Comparison of ENCODE assay signal across 17 cellular contexts in the genomic region with DNA sequence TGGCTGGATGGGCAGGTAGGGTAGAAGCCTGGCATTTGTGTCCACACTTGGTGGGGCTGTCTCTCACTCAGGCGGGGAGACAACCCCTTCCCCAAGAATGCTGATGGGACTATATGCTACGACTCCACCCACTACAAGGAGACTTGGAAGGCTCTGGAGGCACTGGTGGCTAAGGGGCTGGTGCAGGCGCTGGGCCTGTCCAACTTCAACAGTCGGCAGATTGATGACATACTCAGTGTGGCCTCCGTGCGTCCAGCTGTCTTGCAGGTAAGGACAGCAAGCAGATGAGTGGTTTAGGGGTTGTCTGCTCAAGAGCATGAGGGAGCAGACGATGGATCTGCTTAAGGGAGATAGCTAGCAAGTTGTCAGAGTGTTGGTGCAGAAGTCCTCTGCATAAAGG. TPM values are rescaled to one million over a fixed set of nuclear protein-coding genes. Genes with fewer than 3 reads are reported as not detected.
A peak's percentile ranks its signal among the peaks of the same experiment; 100 is the strongest.
DNase-seq lines count a peak whose midpoint lies in the region; ATAC-seq and TF ChIP-seq lines count a peak whose summit lies in the region.
"Had no signal": no experiment of that assay in that cellular context is flagged by ENCODE, and none has a peak within 500 bp of the region (broad histone marks: within the 10 kb centered on the region; RNA-seq: fewer than 3 reads in every experiment).

No MANE protein-coding gene starts in this region.

- H3K27me3 Mint-ChIP-seq in activated CD8-positive, alpha-beta T cell treated with anti-CD3 and anti-CD28 coated beads, Interleukin-2, amount 10 ng/mL, durations not matched to agents 7 days and 5 days (ENCODE audit: low read depth) = no peaks in the 10 kb centered on the region
- H3K27me3 Mint-ChIP-seq in activated CD8-positive, alpha-beta T cell treated with anti-CD3 and anti-CD28 coated beads for 36 hours = no peaks in the 10 kb centered on the region
- H3K27me3 Mint-ChIP-seq in WTC11 (ENCODE audit: low read depth) (no peaks in the 10 kb centered on the region), GM23338 (ENCODE audit: insufficient read depth, low read depth, poor library complexity) (peaks cover 2% of the 10 kb centered on the region)

- no peaks in the 10 kb centered on the region for H3K9me3 ChIP-seq in mesenchymal stem cell (ENCODE audit: control insufficient read depth, low read length)
- H3K9me3 ChIP-seq: A549; BLaER1 treated with 17β-estradiol and CSF1 and Interleukin-3, amounts not matched to agents 10 nM and 100 nM; HAP-1 had no signal

- peak overlapping the region; percentile 19 for H4K8ac ChIP-seq in mesenchymal stem cell (ENCODE audit: low read length)

- H3K9me2 ChIP-seq in GM23338 (ENCODE audit: insufficient read depth) = no peaks in the 10 kb centered on the region

- peaks cover 23% of the 10 kb centered on the region for H3K79me2 ChIP-seq in GM23338 (replicated peaks; ENCODE audit: insufficient read depth)

- no peaks in the 10 kb centered on the region for H3K9me3 Mint-ChIP-seq in activated CD8-positive, alpha-beta T cell treated with anti-CD3 and anti-CD28 coated beads, Interleukin-2, amount 10 ng/mL, durations not matched to agents 7 days and 5 days (ENCODE audit: insufficient read depth)
- no peaks in the 10 kb centered on the region for H3K9me3 Mint-ChIP-seq in activated CD8-positive, alpha-beta T cell treated with anti-CD3 and anti-CD28 coated beads for 36 hours
- H3K9me3 Mint-ChIP-seq in WTC11 (no peaks in the 10 kb centered on the region), GM23338 (no peaks in the 10 kb centered on the region)

- no peaks in the 10 kb centered on the region for H3K4me1 Mint-ChIP-seq in activated CD8-positive, alpha-beta T cell treated with anti-CD3 and anti-CD28 coated beads, Interleukin-2, amount 10 ng/mL, durations not matched to agents 7 days and 5 days (ENCODE audit: low read depth)
- no peaks in the 10 kb centered on the region for H3K4me1 Mint-ChIP-seq in activated CD8-positive, alpha-beta T cell treated with anti-CD3 and anti-CD28 coated beads for 36 hours (ENCODE audit: low read depth)
- H3K4me1 Mint-ChIP-seq in WTC11 = peaks cover 12% of the 10 kb centered on the region
- H3K4me1 Mint-ChIP-seq in GM23338 = peaks cover 13% of the 10 kb centered on the region

- peaks cover 42% of the 10 kb centered on the region for H3F3A ChIP-seq in GM23338 (replicated peaks; ENCODE audit: low read depth)

- intact Hi-C loops in activated CD8-positive, alpha-beta T cell treated with anti-CD3 and anti-CD28 coated beads for 36 hours (cut with micrococcal nuclease) = no loop called here

- H2BK120ac ChIP-seq in mesenchymal stem cell (ENCODE audit: low read depth, low read length) = no peak overlapping the region

- H2AK5ac ChIP-seq in mesenchymal stem cell (ENCODE audit: low read length, severe bottlenecking) = no peak overlapping the region

- no peak overlapping the region for H2BK15ac ChIP-seq in mesenchymal stem cell (ENCODE audit: low read depth, poor library complexity, severe bottlenecking)

- H3K36me3 Mint-ChIP-seq in activated CD8-positive, alpha-beta T cell treated with anti-CD3 and anti-CD28 coated beads, Interleukin-2, amount 10 ng/mL, durations not matched to agents 7 days and 5 days (ENCODE audit: low read depth) = peaks cover 40% of the 10 kb centered on the region
- H3K36me3 Mint-ChIP-seq in activated CD8-positive, alpha-beta T cell treated with anti-CD3 and anti-CD28 coated beads for 36 hours (ENCODE audit: low read depth) = peaks cover 33% of the 10 kb centered on the region
- H3K36me3 Mint-ChIP-seq in WTC11 = peaks cover 57% of the 10 kb centered on the region
- peaks cover 79% of the 10 kb centered on the region for H3K36me3 Mint-ChIP-seq in GM23338 (ENCODE audit: low read depth)

- H3K4me3 Mint-ChIP-seq in activated CD8-positive, alpha-beta T cell treated with anti-CD3 and anti-CD28 coated beads, Interleukin-2, amount 10 ng/mL, durations not matched to agents 7 days and 5 days = no peak overlapping the region
- no peak overlapping the region for H3K4me3 Mint-ChIP-seq in activated CD8-positive, alpha-beta T cell treated with anti-CD3 and anti-CD28 coated beads for 36 hours
- H3K4me3 Mint-ChIP-seq in WTC11 (no peak overlapping the region), GM23338 (no peak overlapping the region)

- no peak overlapping the region for H4K91ac ChIP-seq in mesenchymal stem cell (ENCODE audit: low read length)

- CTCF ChIA-PET in activated CD8-positive, alpha-beta T cell treated with anti-CD3 and anti-CD28 coated beads, Interleukin-2, amount 10 ng/mL, durations not matched to agents 7 days and 5 days (lab: Charles Lee) = interaction anchor here (0.7 to 9.6 kb wide), 8 partner anchors 13 to 534 kb away, joined by 3 to 194 read pairs (median 28); a partner anchor contains a TSS
- CTCF ChIA-PET in activated CD8-positive, alpha-beta T cell treated with anti-CD3 and anti-CD28 coated beads for 36 hours (lab: Charles Lee) = interaction anchor here (1.0 to 7.8 kb wide), 11 partner anchors 13 to 210 kb away, joined by 3 to 135 read pairs (median 23); a partner anchor contains a TSS
- CTCF ChIA-PET in WTC11 (lab: Charles Lee) = interaction anchor here (0.5 to 1.2 kb wide), 3 partner anchors 19 to 208 kb away, joined by 3 to 4 read pairs (median 3); no protein-coding TSS in a partner anchor

- no peak for TF ChIP-seq CTCF in activated CD8-positive, alpha-beta T cell treated with anti-CD3 and anti-CD28 coated beads for 36 hours (IDR thresholded peaks at IDR 0.05)
- TF ChIP-seq CTCF in C4-2B (conservative IDR thresholded peaks at IDR 0.05) (no peak), WTC11 (IDR thresholded peaks at IDR 0.05) (no peak), GM23338 (conservative IDR thresholded peaks at IDR 0.05; ENCODE audit: low read depth in 2 of 2) (no peak)

- H4K20me1 ChIP-seq in GM23338 (replicated peaks; ENCODE audit: insufficient read depth) = peaks cover 27% of the 10 kb centered on the region

- no peak overlapping the region for H3K18ac ChIP-seq in mesenchymal stem cell (ENCODE audit: low read depth in 1 of 2, low read length in 2 of 2)

- H3K27ac ChIP-seq in C4-2B = peak overlapping the region; percentile 79
- no peak overlapping the region for H3K27ac ChIP-seq in mesenchymal stem cell (ENCODE audit: low read length, poor library complexity, severe bottlenecking)
- H3K27ac ChIP-seq in GM23338 (ENCODE audit: low read depth) = no peak overlapping the region
- H3K27ac ChIP-seq: A549, KMS-11 had no signal

- no peak for ATAC-seq in activated CD8-positive, alpha-beta T cell treated with anti-CD3 and anti-CD28 coated beads, Interleukin-2, amount 10 ng/mL, durations not matched to agents 7 days and 5 days
- no peak for ATAC-seq in activated CD8-positive, alpha-beta T cell treated with anti-CD3 and anti-CD28 coated beads for 36 hours
- ATAC-seq in WTC11 (no peak), GM23338 (no peak), GM21381 (IDR thresholded peaks at IDR 0.05; ENCODE audit: unreplicated experiment) (no peak)
- ATAC-seq: A549, PC-3 had no signal

- POLR2A ChIA-PET in activated CD8-positive, alpha-beta T cell treated with anti-CD3 and anti-CD28 coated beads, Interleukin-2, amount 10 ng/mL, durations not matched to agents 7 days and 5 days (lab: Charles Lee) = interaction anchor here (1.1 to 4.7 kb wide), 4 partner anchors 8 to 46 kb away, joined by 4 to 39 read pairs (median 8); a partner anchor contains a TSS
- POLR2A ChIA-PET in activated CD8-positive, alpha-beta T cell treated with anti-CD3 and anti-CD28 coated beads for 36 hours (lab: Charles Lee) = interaction anchor here (0.9 to 5.6 kb wide), 13 partner anchors 10 to 228 kb away, joined by 3 to 35 read pairs (median 6); a partner anchor contains a TSS
- POLR2A ChIA-PET in WTC11 (lab: Charles Lee) = interaction anchor here (1.3 kb wide), 1 partner anchor 47 kb away, joined by 3 read pairs; a partner anchor contains a TSS

- peaks cover 57 to 59% of the 10 kb centered on the region in 2 experiments for H3K36me3 ChIP-seq in mesenchymal stem cell (ENCODE audit: control insufficient read depth in 1 of 2, insufficient read depth in 2 of 2, low read depth in 1 of 2, low read length in 2 of 2)
- H3K36me3 ChIP-seq in GM23338 (ENCODE audit: insufficient read depth) = peaks cover 45% of the 10 kb centered on the region

- H3K4me3 ChIP-seq in mesenchymal stem cell (ENCODE audit: insufficient read depth in 1 of 2, low read depth in 1 of 2, low read length in 2 of 2) = no peak overlapping the region
- H3K4me3 ChIP-seq in GM23338 = no peak overlapping the region
- H3K4me3 ChIP-seq: A549; BLaER1 treated with 17β-estradiol and CSF1 and Interleukin-3, amounts not matched to agents 10 nM and 100 nM; HAP-1 had no signal

- H2BK5ac ChIP-seq in mesenchymal stem cell (ENCODE audit: low read depth, low read length, poor library complexity, severe bottlenecking) = no peak overlapping the region

- H3K79me1 ChIP-seq in mesenchymal stem cell (replicated peaks; ENCODE audit: low read length, poor library complexity, severe bottlenecking) = peaks cover 25% of the 10 kb centered on the region

- H3K27me3 ChIP-seq in mesenchymal stem cell (ENCODE audit: control insufficient read depth in 1 of 2, insufficient read depth in 1 of 2, low read length in 2 of 2) (no peaks in the 10 kb centered on the region), GM23338 (ENCODE audit: insufficient read depth) (no peaks in the 10 kb centered on the region)
- H3K27me3 ChIP-seq: BLaER1 treated with 17β-estradiol and CSF1 and Interleukin-3, amounts not matched to agents 10 nM and 100 nM had no signal

- no peak overlapping the region for H3K9ac ChIP-seq in mesenchymal stem cell (ENCODE audit: low read length)
- H3K9ac ChIP-seq: KMS-11 had no signal

- no peak overlapping the region for H3K4ac ChIP-seq in mesenchymal stem cell (ENCODE audit: low read depth in 1 of 2, low read length in 2 of 2)

- H3K14ac ChIP-seq in mesenchymal stem cell (ENCODE audit: low read length in 2 of 2) = no peak overlapping the region

- WGBS in mesenchymal stem cell = 92% methylated on average over 7 of the region's 7 CpGs

- no peak overlapping the region for H3K23ac ChIP-seq in mesenchymal stem cell (ENCODE audit: low read length in 2 of 2)

- peak overlapping the region; percentile 7 for H3K27ac Mint-ChIP-seq in activated CD8-positive, alpha-beta T cell treated with anti-CD3 and anti-CD28 coated beads, Interleukin-2, amount 10 ng/mL, durations not matched to agents 7 days and 5 days
- no peak overlapping the region for H3K27ac Mint-ChIP-seq in activated CD8-positive, alpha-beta T cell treated with anti-CD3 and anti-CD28 coated beads for 36 hours
- H3K27ac Mint-ChIP-seq in WTC11 (peak overlapping the region; percentile 22; the same call in 1 of the 2 replicates), GM23338 (no peak overlapping the region)

- H3K4me2 ChIP-seq in mesenchymal stem cell (ENCODE audit: low read length, poor library complexity, severe bottlenecking) (no peak overlapping the region), GM23338 (no peak overlapping the region)
- H3K4me2 ChIP-seq: A549; BLaER1 treated with 17β-estradiol and CSF1 and Interleukin-3, amounts not matched to agents 10 nM and 100 nM; KMS-11 had no signal

- H2AFZ ChIP-seq in mesenchymal stem cell (ENCODE audit: low read depth, low read length) (no peak overlapping the region), GM23338 (no peak overlapping the region)

- no peak for DNase-seq in activated CD8-positive, alpha-beta T cell treated with anti-CD3 and anti-CD28 coated beads, Interleukin-2, amount 10 ng/mL, durations not matched to agents 7 days and 5 days
- DNase-seq in activated CD8-positive, alpha-beta T cell treated with anti-CD3 and anti-CD28 coated beads for 36 hours = no peak
- DNase-seq in WTC11 (ENCODE audit: low spot score) = no peak
- no peak for DNase-seq in mesenchymal stem cell
- DNase-seq in GM23338 (ENCODE audit: low spot score) = no peak
- DNase-seq in GM03348 (ENCODE audit: low spot score) = no peak
- DNase-seq: NCI-H1436 treated with DMSO at 0.1 percent for 48 hours, NCI-H2029, NCI-H2171, NCI-H526, PC-3 had no signal

- H3K4me1 ChIP-seq in mesenchymal stem cell (ENCODE audit: control insufficient read depth, insufficient read depth, low read depth, low read length) (no peaks in the 10 kb centered on the region), GM23338 (ENCODE audit: insufficient read depth) (peaks cover 13% of the 10 kb centered on the region)
- H3K4me1 ChIP-seq: A549 had no signal

- no peak overlapping the region for H2BK12ac ChIP-seq in mesenchymal stem cell (ENCODE audit: low read length in 2 of 2)

RNA-seq across cellular contexts. Expression of a gene that starts 15.9 kb away (rescaled TPM):
- total RNA-seq in activated CD8-positive, alpha-beta T cell treated with anti-CD3 and anti-CD28 coated beads, Interleukin-2, amount 10 ng/mL, durations not matched to agents 7 days and 5 days = 100 to 1,000 TPM; 230 to 233 TPM
- total RNA-seq in activated CD8-positive, alpha-beta T cell treated with anti-CD3 and anti-CD28 coated beads for 36 hours = 100 to 1,000 TPM; 227 to 246 TPM
- total RNA-seq in WTC11 (2021) = 488 to 535 TPM (median 489 TPM) in 3 replicates
- polyA plus RNA-seq in mesenchymal stem cell (2013, experiment 1 of 2) = 45.8 TPM
- polyA plus RNA-seq in mesenchymal stem cell (2013, experiment 2 of 2) = 43.1 TPM
- 254 and 294 TPM in 2 replicates for total RNA-seq in GM23338 (2014; rRNA removed; shearing (Covaris generic))
- polyA plus RNA-seq in GM23338 (2016; fragmentation: Nextera tagmentation; extraction: Ambion mirVana) = 1,008 and 1,039 TPM in 2 replicates

RNA-seq across cellular contexts. Expression of a gene that starts 17.3 kb away (rescaled TPM):
- total RNA-seq in activated CD8-positive, alpha-beta T cell treated with anti-CD3 and anti-CD28 coated beads, Interleukin-2, amount 10 ng/mL, durations not matched to agents 7 days and 5 days = 100 to 1,000 TPM; 150 to 152 TPM
- total RNA-seq in activated CD8-positive, alpha-beta T cell treated with anti-CD3 and anti-CD28 coated beads for 36 hours = 100 to 1,000 TPM; 184 to 186 TPM
- total RNA-seq in WTC11 (2021) = 338 to 380 TPM (median 371 TPM) in 3 replicates
- polyA plus RNA-seq in mesenchymal stem cell (2013, experiment 1 of 2) = 163 TPM
- polyA plus RNA-seq in mesenchymal stem cell (2013, experiment 2 of 2) = 181 TPM
- total RNA-seq in GM23338 (2014; rRNA removed; shearing (Covaris generic)) = 172 and 186 TPM in 2 replicates
- 275 and 293 TPM in 2 replicates for polyA plus RNA-seq in GM23338 (2016; fragmentation: Nextera tagmentation; extraction: Ambion mirVana)

RNA-seq across cellular contexts. Expression of a gene that starts 46.2 kb away (rescaled TPM):
- total RNA-seq in activated CD8-positive, alpha-beta T cell treated with anti-CD3 and anti-CD28 coated beads, Interleukin-2, amount 10 ng/mL, durations not matched to agents 7 days and 5 days = 100 to 1,000 TPM; 250 to 251 TPM
- total RNA-seq in activated CD8-positive, alpha-beta T cell treated with anti-CD3 and anti-CD28 coated beads for 36 hours = 100 to 1,000 TPM; 547 to 553 TPM
- total RNA-seq in WTC11 (2021) = 1,102 to 1,197 TPM (median 1,130 TPM) in 3 replicates
- 543 TPM for polyA plus RNA-seq in mesenchymal stem cell (2013, experiment 1 of 2)
- 562 TPM for polyA plus RNA-seq in mesenchymal stem cell (2013, experiment 2 of 2)
- 1,070 and 1,109 TPM in 2 replicates for total RNA-seq in GM23338 (2014; rRNA removed; shearing (Covaris generic))
- polyA plus RNA-seq in GM23338 (2016; fragmentation: Nextera tagmentation; extraction: Ambion mirVana) = 2,149 and 2,351 TPM in 2 replicates

RNA-seq across cellular contexts. Expression of a gene that starts 55.9 kb away (rescaled TPM):
- total RNA-seq in activated CD8-positive, alpha-beta T cell treated with anti-CD3 and anti-CD28 coated beads, Interleukin-2, amount 10 ng/mL, durations not matched to agents 7 days and 5 days = 1 to 10 TPM; 2.5 to 2.6 TPM
- total RNA-seq in activated CD8-positive, alpha-beta T cell treated with anti-CD3 and anti-CD28 coated beads for 36 hours = 1 to 10 TPM; 1.7 to 1.9 TPM
- total RNA-seq in WTC11 (2021) = 2.1 to 3.5 TPM (median 2.4 TPM) in 3 replicates
- polyA plus RNA-seq in mesenchymal stem cell (2013, experiment 1 of 2) = 0.28 TPM
- polyA plus RNA-seq in mesenchymal stem cell (2013, experiment 2 of 2) = 0.16 TPM
- 1.0 and 2.2 TPM in 2 replicates for total RNA-seq in GM23338 (2014; rRNA removed; shearing (Covaris generic))
- 0.57 and 0.90 TPM in 2 replicates for polyA plus RNA-seq in GM23338 (2016; fragmentation: Nextera tagmentation; extraction: Ambion mirVana)

Comparison
In these comparisons a context has a peak if more than half of its experiments do, and no peak if none do; other contexts are left out.
1. H3K27ac Mint-ChIP-seq: peak in activated CD8-positive, alpha-beta T cell treated with anti-CD3 and anti-CD28 coated beads, Interleukin-2, amount 10 ng/mL, durations not matched to agents 7 days and 5 days (single experiment) and WTC11 (single experiment); none in activated CD8-positive, alpha-beta T cell treated with anti-CD3 and anti-CD28 coated beads for 36 hours (single experiment) and GM23338 (single experiment).